In genomic region chr5:59532979-59533729, GRCh38 we compare ENCODE assay signal across 17 cellular contexts.
DNase-seq lines count a peak whose midpoint lies in the region; ATAC-seq, FAIRE-seq and TF ChIP-seq lines count a peak whose summit lies in the region.
"Had no signal": no experiment of that assay in that cellular context is flagged by ENCODE, and none has a peak within 500 bp of the region (broad histone marks: within the 10 kb centered on the region; RNA-seq: fewer than 3 reads in every experiment).

No MANE protein-coding gene starts in this region.

- H3K27ac ChIP-seq in HepG2 (ENCODE audit: extremely low read length, insufficient read depth, low read length) (no peak overlapping the region), right lobe of liver (no peak overlapping the region), mesendoderm (ENCODE audit: low read depth, low read length) (no peak overlapping the region), small intestine (ENCODE audit: low read depth in 1 of 2, low read length in 1 of 2) (no peak overlapping the region)
- H3K27ac ChIP-seq: 22Rv1, BLaER1 had no signal

- POLR2A ChIA-PET in HepG2 (lab: Yijun Ruan, JAX), result no interaction called here

- H3K27ac Mint-ChIP-seq in mesothelial cell of epicardium, result no peak overlapping the region
- H3K27ac Mint-ChIP-seq: CD8-positive, alpha-beta memory T cell had no signal

- peaks cover 10% of the 10 kb centered on the region for H3K4me1 Mint-ChIP-seq in mesothelial cell of epicardium
- H3K4me1 Mint-ChIP-seq: CD8-positive, alpha-beta memory T cell had no signal

- no peak overlapping the region for H2AK5ac ChIP-seq in mesendoderm (ENCODE audit: low read length)

- H3K9me3 ChIP-seq in HepG2 (ENCODE audit: low read length) (no peaks in the 10 kb centered on the region), right lobe of liver (no peaks in the 10 kb centered on the region), small intestine (ENCODE audit: control insufficient read depth, low read depth) (no peaks in the 10 kb centered on the region)
- H3K9me3 ChIP-seq: BLaER1, HAP-1 had no signal

- TF ChIP-seq RAD21 in HepG2 (CRISPR knock-in tag; IDR thresholded peaks at IDR 0.05), result no peak

- H2BK5ac ChIP-seq in mesendoderm (ENCODE audit: low read length), result no peak overlapping the region

- TF ChIP-seq EP300 in HepG2 (IDR thresholded peaks at IDR 0.05; ENCODE audit: low read depth in 2 of 2, low read length in 2 of 2) (no peak), HepG2 (CRISPR knock-in tag; IDR thresholded peaks at IDR 0.05; ENCODE audit: borderline replicate concordance) (no peak)

- H3K56ac ChIP-seq in mesendoderm (ENCODE audit: low read length), result no peak overlapping the region

- FAIRE-seq in HepG2 (lab: Jason Lieb, UNC) (no peak), colon (lab: Jason Lieb, UNC) (peak; percentile 14), small intestine (lab: Jason Lieb, UNC) (peak; percentile 15)
- FAIRE-seq: H1, HTR-8/SVneo had no signal

- no peak overlapping the region for H3K4me3 ChIP-seq in HepG2 (replicated peaks in 1 of 3; ENCODE audit: insufficient read depth in 1 of 3, low read depth in 2 of 3, low read length in 3 of 3)
- no peak overlapping the region for H3K4me3 ChIP-seq in right lobe of liver
- no peak overlapping the region for H3K4me3 ChIP-seq in mesendoderm (ENCODE audit: low read length)
- H3K4me3 ChIP-seq in small intestine (ENCODE audit: low read depth in 1 of 2, low read length in 2 of 2), result no peak overlapping the region
- H3K4me3 ChIP-seq: BLaER1, HAP-1 had no signal

- H3K9ac ChIP-seq in HepG2 (ENCODE audit: insufficient read depth, low read depth, low read length) (no peak overlapping the region), mesendoderm (ENCODE audit: low read length) (no peak overlapping the region)
- H3K9ac ChIP-seq: BLaER1 had no signal

- no peak overlapping the region for H2AFZ ChIP-seq in HepG2 (ENCODE audit: low read length)

- peak overlapping the region; percentile 36 for H2BK15ac ChIP-seq in mesendoderm (replicated peaks; ENCODE audit: low read depth)

- no peaks in the 10 kb centered on the region for H3K27me3 Mint-ChIP-seq in mesothelial cell of epicardium (ENCODE audit: low read depth)
- H3K27me3 Mint-ChIP-seq: CD8-positive, alpha-beta memory T cell had no signal

- TF ChIP-seq POLR2A in HepG2 (IDR thresholded peaks at IDR 0.05; ENCODE audit: insufficient read depth in 1 of 2, low read depth in 2 of 2, low read length in 2 of 2) (no peak), right lobe of liver (IDR thresholded peaks at IDR 0.05) (no peak)

- H3K4me1 ChIP-seq in HepG2 (ENCODE audit: insufficient read depth, low read length), result no peaks in the 10 kb centered on the region
- no peaks in the 10 kb centered on the region for H3K4me1 ChIP-seq in right lobe of liver
- H3K4me1 ChIP-seq in mesendoderm (ENCODE audit: control insufficient read depth, low read depth, low read length), result peaks cover 3% of the 10 kb centered on the region
- H3K4me1 ChIP-seq in small intestine (ENCODE audit: control insufficient read depth in 2 of 2, insufficient read depth in 1 of 2, low read depth in 1 of 2, low read length in 1 of 2), result no peaks in the 10 kb centered on the region
- H3K4me1 ChIP-seq: BLaER1, HAP-1 had no signal

- no peak overlapping the region for H4K5ac ChIP-seq in mesendoderm (ENCODE audit: low read length)

- no peaks in the 10 kb centered on the region for H4K20me1 ChIP-seq in HepG2 (ENCODE audit: insufficient read depth, low read length)
- H4K20me1 ChIP-seq: BLaER1 had no signal

- H3K4me3 Mint-ChIP-seq in mesothelial cell of epicardium, result no peak overlapping the region
- H3K4me3 Mint-ChIP-seq: CD8-positive, alpha-beta memory T cell had no signal

- peak overlapping the region; percentile 84 for H3K18ac ChIP-seq in mesendoderm (ENCODE audit: low read length)

- no peak overlapping the region for H2BK120ac ChIP-seq in mesendoderm (ENCODE audit: low read depth, low read length)

- peaks cover 3% of the 10 kb centered on the region for H3K9me3 Mint-ChIP-seq in mesothelial cell of epicardium
- H3K9me3 Mint-ChIP-seq: CD8-positive, alpha-beta memory T cell had no signal

- H3K36me3 Mint-ChIP-seq in mesothelial cell of epicardium, result peaks cover 1% of the 10 kb centered on the region
- H3K36me3 Mint-ChIP-seq: CD8-positive, alpha-beta memory T cell had no signal

- no peak for ATAC-seq in HepG2
- ATAC-seq in right lobe of liver, result no peak

- BruUV-seq in HepG2 (replicated peaks; lab: Mats Ljungman, UMichigan), result no TSS peak

- no peaks in the 10 kb centered on the region for H3K79me1 ChIP-seq in mesendoderm (ENCODE audit: low read length)

- intact Hi-C loops in HepG2 (cut with micrococcal nuclease; ENCODE audit: unreplicated experiment) (no loop called here), right lobe of liver (cut with DNase I) (no loop called here)

- H3K27me3 ChIP-seq in HepG2 (ENCODE audit: control insufficient read depth in 1 of 2, insufficient read depth in 2 of 2, low read length in 2 of 2), result no peaks in the 10 kb centered on the region
- H3K27me3 ChIP-seq in right lobe of liver, result no peaks in the 10 kb centered on the region
- H3K27me3 ChIP-seq in mesendoderm (ENCODE audit: insufficient read depth, low read length, poor library complexity), result no peaks in the 10 kb centered on the region
- no peaks in the 10 kb centered on the region for H3K27me3 ChIP-seq in small intestine (ENCODE audit: control insufficient read depth in 2 of 2, insufficient read depth in 2 of 2, low read length in 2 of 2)
- H3K27me3 ChIP-seq: BLaER1 had no signal

- H3K4ac ChIP-seq in mesendoderm (ENCODE audit: low read depth, low read length), result no peak overlapping the region

- H3K4me2 ChIP-seq in HepG2 (ENCODE audit: low read depth, low read length) (no peak overlapping the region), mesendoderm (ENCODE audit: low read length) (no peak overlapping the region)
- H3K4me2 ChIP-seq: BLaER1 had no signal

- no peak for TF ChIP-seq CTCF in HepG2 (CRISPR knock-in tag; IDR thresholded peaks at IDR 0.05)
- no peak for TF ChIP-seq CTCF in right lobe of liver (IDR thresholded peaks at IDR 0.05)
- TF ChIP-seq CTCF in mesothelial cell of epicardium (IDR thresholded peaks at IDR 0.05; ENCODE audit: unreplicated experiment), result no peak

- no peaks in the 10 kb centered on the region for H3K79me2 ChIP-seq in HepG2 (ENCODE audit: insufficient read depth, low read length)
- H3K79me2 ChIP-seq in mesendoderm (ENCODE audit: control insufficient read depth, insufficient read depth, low read length), result no peaks in the 10 kb centered on the region

- in situ Hi-C loops in HepG2 (cut with HindIII; ENCODE audit: extremely low pct_ligation_motif_present, low pct_unique_long_range_greater_than_20kb), result no loop called here

- 100% methylated on average over 1 of the region's 1 CpG for WGBS in HepG2 (ENCODE audit: low lambda C conversion rate)
- 90% methylated on average over 1 of the region's 1 CpG for WGBS in right lobe of liver (ENCODE audit: insufficient coverage, low coverage, low lambda C conversion rate, missing lambda C conversion rate)
- no CpG with 5 or more reads among the region's 1 CpG for WGBS in mesendoderm (ENCODE audit: extremely low coverage, insufficient coverage, low lambda C conversion rate)
- 94 to 100% (median 97%) methylated on average over 1 of the region's 1 CpG for WGBS in small intestine, 3 donors

- DNase-seq in HepG2 (ENCODE audit: low spot score), result no peak
- DNase-seq in right lobe of liver, result no peak
- DNase-seq in mesendoderm, result no peak
- no peak for DNase-seq in small intestine
- no peak for DNase-seq in midbrain (lab: John Stamatoyannopoulos, UW)
- DNase-seq in mesothelial cell of epicardium (ENCODE audit: low spot score in 2 of 2, unreplicated experiment in 2 of 2), result no peak
- no peak for DNase-seq in NCI-H446 (lab: John Stamatoyannopoulos, UW)
- DNase-seq: AML-193; CD8-positive, alpha-beta memory T cell; DMS53; GF-D8 had no signal

- H3K36me3 ChIP-seq in HepG2 (replicated peaks in 1 of 2; ENCODE audit: control insufficient read depth in 1 of 2, insufficient read depth in 2 of 2, low read length in 2 of 2) (no peaks in the 10 kb centered on the region), right lobe of liver (no peaks in the 10 kb centered on the region), mesendoderm (ENCODE audit: control insufficient read depth, insufficient read depth, low read length) (no peaks in the 10 kb centered on the region), small intestine (ENCODE audit: control insufficient read depth in 2 of 2, insufficient read depth in 2 of 2, low read length in 2 of 2) (no peaks in the 10 kb centered on the region)
- H3K36me3 ChIP-seq: BLaER1, HAP-1 had no signal

- no peak overlapping the region for H3K23ac ChIP-seq in mesendoderm (ENCODE audit: low read length)

- H4K8ac ChIP-seq in mesendoderm (ENCODE audit: low read depth, low read length), result no peak overlapping the region

- CTCF ChIA-PET in HepG2 (lab: Yijun Ruan, JAX; ENCODE audit: low intra/inter-chr PET ratio, low total read pairs), result no interaction called here

TF ChIP-seq in HepG2, 621 proteins besides CTCF, POLR2A, EP300 and RAD21:
- TF ChIP-seq PAXIP1 (CRISPR knock-in tag; conservative IDR thresholded peaks at IDR 0.05) (no peak), MAFF (IDR thresholded peaks at IDR 0.05; ENCODE audit: low read depth, low read length) (peak; percentile 60; the same call in 1 of the 2 replicates), ZNF33B (CRISPR knock-in tag; IDR thresholded peaks at IDR 0.05) (no peak), MAFK (conservative IDR thresholded peaks at IDR 0.05 in 1 of 2, IDR thresholded peaks at IDR 0.05 in 1 of 2; ENCODE audit: low read length in 2 of 2) (peak; percentile 30 to 74; a peak in 2 of 4 replicates)
